Comparison of ENCODE assay signal across 29 cellular contexts in the genomic region with DNA sequence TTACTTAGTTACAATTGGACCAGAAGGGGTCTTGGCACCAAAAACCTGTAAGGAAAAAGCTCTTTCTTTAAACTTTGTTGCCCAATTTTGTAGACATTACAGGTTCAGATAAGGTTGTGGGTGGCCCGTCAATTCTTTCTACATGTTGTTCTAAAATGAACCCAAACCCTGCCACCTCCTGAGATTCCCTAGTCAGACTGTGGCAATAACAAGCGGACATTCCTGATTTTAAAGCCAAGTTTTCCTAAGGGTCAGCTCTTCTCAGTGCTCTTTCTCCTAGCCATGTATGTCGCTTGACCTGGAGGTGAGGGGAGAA. TPM values are rescaled to one million over a fixed set of nuclear protein-coding genes. Genes with fewer than 3 reads are reported as not detected.
DNase-seq lines count a peak whose midpoint lies in the region; ATAC-seq and TF ChIP-seq lines count a peak whose summit lies in the region.
"Had no signal": no experiment of that assay in that cellular context is flagged by ENCODE, and none has a peak within 500 bp of the region (broad histone marks: within the 10 kb centered on the region; RNA-seq: fewer than 3 reads in every experiment).

No MANE protein-coding gene starts in this region.

- H3K27me3 Mint-ChIP-seq in MCF 10A (ENCODE audit: insufficient read depth, unreplicated experiment), result no peaks in the 10 kb centered on the region
- H3K27me3 Mint-ChIP-seq: activated naive CD8-positive, alpha-beta T cell had no signal

- intact Hi-C loops in breast epithelium (cut with DNase I; ENCODE audit: low total_unique reads) (no loop called here), MCF 10A (cut with micrococcal nuclease) (no loop called here), left ventricle myocardium inferior (cut with micrococcal nuclease) (no loop called here), upper lobe of right lung (cut with DNase I) (no loop called here), prostate gland (cut with DNase I) (no loop called here)

- H3K4me3 ChIP-seq in breast epithelium (no peak overlapping the region), left ventricle myocardium inferior (no peak overlapping the region), parathyroid adenoma (ENCODE audit: low read depth, low read length) (peak overlapping the region; percentile 15), upper lobe of right lung (no peak overlapping the region), prostate gland (no peak overlapping the region)
- H3K4me3 ChIP-seq: pancreas, SJSA1 had no signal

- WGBS in prostate gland, result 69% methylated on average over 3 of the region's 3 CpGs

- H3K4me1 Mint-ChIP-seq in MCF 10A (ENCODE audit: insufficient read depth, unreplicated experiment), result peaks cover 2% of the 10 kb centered on the region

- H3K36me3 Mint-ChIP-seq in MCF 10A (ENCODE audit: insufficient read depth, unreplicated experiment), result no peaks in the 10 kb centered on the region
- H3K36me3 Mint-ChIP-seq: activated naive CD8-positive, alpha-beta T cell had no signal

- CTCF ChIA-PET in MCF 10A (lab: Yijun Ruan, JAX), result interaction anchor here (0.5 to 1.7 kb wide), 6 partner anchors 8 to 311 kb away, joined by 3 to 6 read pairs (median 4); no protein-coding TSS in a partner anchor

- ATAC-seq in upper lobe of right lung, result no peak
- ATAC-seq: activated CD8-positive, alpha-beta T cell treated with anti-CD3 and anti-CD28 coated beads, Interleukin-2, amount 10 ng/mL, durations not matched to agents 7 days and 5 days; foreskin keratinocyte had no signal

- no peak overlapping the region for H3K4me3 Mint-ChIP-seq in MCF 10A (ENCODE audit: unreplicated experiment)
- H3K4me3 Mint-ChIP-seq: activated CD8-positive, alpha-beta T cell treated with anti-CD3 and anti-CD28 coated beads, Interleukin-2, amount 10 ng/mL, durations not matched to agents 7 days and 5 days; activated naive CD8-positive, alpha-beta T cell; central memory CD8-positive, alpha-beta T cell; endodermal cell; H9 had no signal

- no peaks in the 10 kb centered on the region for H3K79me2 ChIP-seq in parathyroid adenoma

- peak overlapping the region; percentile 42 for H3K4me2 ChIP-seq in parathyroid adenoma (ENCODE audit: low read length)

- H3K9me3 Mint-ChIP-seq in MCF 10A (ENCODE audit: unreplicated experiment), result no peaks in the 10 kb centered on the region
- H3K9me3 Mint-ChIP-seq: central memory CD8-positive, alpha-beta T cell; endodermal cell; H9 had no signal

- H3K4me1 ChIP-seq in breast epithelium (no peaks in the 10 kb centered on the region), left ventricle myocardium inferior (peaks cover 64% of the 10 kb centered on the region), parathyroid adenoma (peaks cover 32% of the 10 kb centered on the region), upper lobe of right lung (peaks cover 39% of the 10 kb centered on the region), prostate gland (replicated peaks) (no peaks in the 10 kb centered on the region)
- H3K4me1 ChIP-seq: foreskin keratinocyte, pancreas, SJSA1 had no signal

- H2AFZ ChIP-seq in parathyroid adenoma, result peak overlapping the region; percentile 71

- H3K27ac ChIP-seq in breast epithelium, result peak overlapping the region; percentile 54 to 57
- H3K27ac ChIP-seq in left ventricle myocardium inferior (replicated peaks), result peak overlapping the region; percentile 76
- H3K27ac ChIP-seq in parathyroid adenoma, result peak overlapping the region; percentile 87
- peak overlapping the region; percentile 42 for H3K27ac ChIP-seq in upper lobe of right lung
- H3K27ac ChIP-seq in prostate gland, result no peak overlapping the region
- H3K27ac ChIP-seq: 22Rv1, C4-2B, foreskin keratinocyte, HL-60, pancreas, SJSA1 had no signal

- no TSS peak for BruUV-seq in MCF 10A (replicated peaks; lab: Mats Ljungman, UMichigan)

- H3K27me3 ChIP-seq in breast epithelium (no peaks in the 10 kb centered on the region), left ventricle myocardium inferior (ENCODE audit: low read depth) (no peaks in the 10 kb centered on the region), parathyroid adenoma (ENCODE audit: control insufficient read depth, insufficient read depth, low read length) (no peaks in the 10 kb centered on the region), upper lobe of right lung (no peaks in the 10 kb centered on the region), prostate gland (replicated peaks; ENCODE audit: insufficient read depth) (no peaks in the 10 kb centered on the region)
- H3K27me3 ChIP-seq: foreskin keratinocyte, pancreas, SJSA1 had no signal

- POLR2A ChIA-PET in MCF 10A (lab: Yijun Ruan, JAX), result interaction anchor here (0.6 kb wide), 1 partner anchor 11 kb away, joined by 3 read pairs; no protein-coding TSS in a partner anchor

- no peak overlapping the region for H3K9ac ChIP-seq in parathyroid adenoma

- H3K9me3 ChIP-seq in breast epithelium (no peaks in the 10 kb centered on the region), left ventricle myocardium inferior (replicated peaks) (peaks cover 6% of the 10 kb centered on the region), parathyroid adenoma (ENCODE audit: control insufficient read depth, low read length) (no peaks in the 10 kb centered on the region), upper lobe of right lung (no peaks in the 10 kb centered on the region), prostate gland (no peaks in the 10 kb centered on the region)
- H3K9me3 ChIP-seq: pancreas, SJSA1 had no signal

- no peak overlapping the region for H3K27ac Mint-ChIP-seq in MCF 10A (ENCODE audit: low read depth, unreplicated experiment)
- H3K27ac Mint-ChIP-seq: activated CD8-positive, alpha-beta T cell treated with anti-CD3 and anti-CD28 coated beads, Interleukin-2, amount 10 ng/mL, durations not matched to agents 7 days and 5 days; activated naive CD8-positive, alpha-beta T cell; endodermal cell; H9 had no signal

- no peak for DNase-seq in breast epithelium (ENCODE audit: low spot score in 2 of 2)
- DNase-seq in MCF 10A (ENCODE audit: unreplicated experiment), result no peak
- no peak for DNase-seq in left ventricle myocardium inferior
- no peak for DNase-seq in upper lobe of right lung
- no peak for DNase-seq in NOMO-1 (lab: John Stamatoyannopoulos, UW; ENCODE audit: unreplicated experiment in 2 of 2)
- DNase-seq in NCI-H1694 (lab: John Stamatoyannopoulos, UW), result no peak
- no peak for DNase-seq in prostate gland (ENCODE audit: low spot score)
- DNase-seq: activated CD8-positive, alpha-beta T cell treated with anti-CD3 and anti-CD28 coated beads, Interleukin-2, amount 10 ng/mL, durations not matched to agents 7 days and 5 days; activated effector memory CD4-positive, alpha-beta T cell treated with Interleukin-2 at 50 U/mL for 16 hours; foreskin keratinocyte; H9; hippocampal formation; NCI-H1436 treated with DMSO at 0.1 percent for 48 hours; NCI-H345; NCI-H774; pancreas; stimulated activated CD4-positive, alpha-beta T cell treated with anti-CD3 and anti-CD28 coated beads, Interleukin-12 subunit alpha, Interleukin-12 subunit beta, amount 100 ng/mL, for 4 hours; stimulated activated CD4-positive, alpha-beta T cell treated with anti-CD3 and anti-CD28 coated beads, Interleukin-4, amount 100 ng/mL, for 24 hours; T-helper 9 cell had no signal

- no peaks in the 10 kb centered on the region for H3K36me3 ChIP-seq in breast epithelium
- no peaks in the 10 kb centered on the region for H3K36me3 ChIP-seq in left ventricle myocardium inferior
- H3K36me3 ChIP-seq in parathyroid adenoma (ENCODE audit: control insufficient read depth, insufficient read depth, low read length), result no peaks in the 10 kb centered on the region
- no peaks in the 10 kb centered on the region for H3K36me3 ChIP-seq in upper lobe of right lung
- no peaks in the 10 kb centered on the region for H3K36me3 ChIP-seq in prostate gland
- H3K36me3 ChIP-seq: pancreas, SJSA1 had no signal

- no peak for TF ChIP-seq CTCF in breast epithelium (IDR thresholded peaks at IDR 0.05)
- no peak for TF ChIP-seq CTCF in MCF 10A (IDR thresholded peaks at IDR 0.05; ENCODE audit: unreplicated experiment)
- no peak for TF ChIP-seq CTCF in left ventricle myocardium inferior (IDR thresholded peaks at IDR 0.05; ENCODE audit: borderline replicate concordance)
- no peak for TF ChIP-seq CTCF in parathyroid adenoma (IDR thresholded peaks at IDR 0.05)
- no peak for TF ChIP-seq CTCF in upper lobe of right lung (IDR thresholded peaks at IDR 0.05)
- TF ChIP-seq CTCF in prostate gland (IDR thresholded peaks at IDR 0.05), result no peak

- no peak for TF ChIP-seq POLR2A in breast epithelium (IDR thresholded peaks at IDR 0.05)
- no peak for TF ChIP-seq POLR2A in prostate gland (IDR thresholded peaks at IDR 0.05)

RNA-seq across cellular contexts. Expression of gene GSG1, which starts 45.0 kb away (rescaled TPM):
- total RNA-seq in breast epithelium (not detected), MCF 10A (2022) (not detected in 2 replicates), left ventricle myocardium inferior (not detected), upper lobe of right lung (not detected), prostate gland (10 to 100 TPM in 1 of 2 donors, not detected in 1; 21.2 TPM)
- total RNA-seq: activated CD8-positive, alpha-beta T cell treated with anti-CD3 and anti-CD28 coated beads, Interleukin-2, amount 10 ng/mL, durations not matched to agents 7 days and 5 days; foreskin keratinocyte; RPMI7951; subcutaneous adipose tissue had no signal

RNA-seq across cellular contexts. Expression of gene EMP1, which starts 48.0 kb away (rescaled TPM):
- total RNA-seq in breast epithelium (100 to 1,000 TPM; 207 to 759 (median 444) TPM), MCF 10A (2022) (193 and 230 TPM in 2 replicates), left ventricle myocardium inferior (90.5 TPM), upper lobe of right lung (286 TPM), prostate gland (10 to 100 TPM; 38.9 to 71.6 TPM)

Comparison
In these comparisons a context has a peak if more than half of its experiments do, and no peak if none do; other contexts are left out.
1. H3K27ac ChIP-seq: peak in breast epithelium (2 of 2), left ventricle myocardium inferior (single experiment), parathyroid adenoma (single experiment) and upper lobe of right lung (single experiment); none in prostate gland (0 of 2).